Comparison of ENCODE assay signal across 8 cellular contexts in the genomic region with DNA sequence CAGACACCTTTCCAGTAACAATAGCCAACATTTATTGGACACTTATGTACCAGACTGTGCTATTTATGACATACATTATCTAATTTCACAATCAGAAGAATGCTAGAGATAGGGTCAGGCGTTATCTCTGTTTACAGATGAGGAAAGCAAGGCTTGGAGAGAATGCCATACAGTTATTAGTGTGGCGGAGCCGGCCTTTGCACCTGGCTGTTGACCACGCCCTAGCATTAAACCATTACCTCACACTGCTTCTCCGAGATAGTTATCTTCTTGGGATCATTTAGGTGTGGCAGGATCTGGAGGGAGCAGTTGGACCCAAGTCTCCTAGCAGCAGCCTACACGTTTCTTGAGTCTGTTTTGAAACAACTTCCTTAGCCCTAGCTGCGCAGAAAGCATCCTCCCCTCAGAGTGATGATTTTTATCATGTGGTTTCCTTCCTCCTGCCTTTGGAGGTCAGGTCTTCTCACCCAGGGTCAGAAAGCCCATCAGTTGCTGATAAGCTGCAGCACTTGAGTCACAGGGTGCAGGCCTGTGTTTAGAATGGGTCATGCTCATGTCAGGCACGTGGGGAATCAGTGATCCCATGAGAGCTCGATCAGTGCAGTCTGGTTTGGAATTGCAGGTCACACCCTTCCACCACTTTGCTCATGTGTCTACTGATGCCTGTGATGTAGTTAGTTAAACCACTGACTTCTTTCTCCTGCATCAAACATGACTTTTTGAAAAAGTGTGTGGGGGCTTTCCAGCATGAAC.
DNase-seq lines count a peak whose midpoint lies in the region; ATAC-seq and TF ChIP-seq lines count a peak whose summit lies in the region.

No MANE protein-coding gene starts in this region.

- DNase-seq in activated naive CD4-positive, alpha-beta T cell treated with Interleukin-2 at 50 U/mL for 16 hours = peak; percentile 56
- DNase-seq in activated naive CD4-positive, alpha-beta T cell treated with anti-CD3 and anti-CD28 coated beads, Interleukin-2, amount 50 U/mL, for 16 hours = no peak
- peak; percentile 28 for DNase-seq in KG1 (lab: John Stamatoyannopoulos, UW)
- DNase-seq in epithelial cell of esophagus (ENCODE audit: low read depth) = peak; percentile 57
- peak; percentile 66 for DNase-seq in retinal pigment epithelial cell (ENCODE audit: low read depth)
- DNase-seq in NCI-H524 (lab: John Stamatoyannopoulos, UW) = no peak
- no peak for DNase-seq in NCI-H1436 treated with DMSO at 0.1 percent for 48 hours (lab: John Stamatoyannopoulos, UW)

- TF ChIP-seq CTCF in epithelial cell of esophagus (IDR thresholded peaks at IDR 0.05; ENCODE audit: insufficient read depth, low read depth, low read length, missing control alignments) (no peak), retinal pigment epithelial cell (conservative IDR thresholded peaks at IDR 0.05; ENCODE audit: low read depth, low read length) (no peak)

- H3K4me3 ChIP-seq in epithelial cell of esophagus (ENCODE audit: low read length) (no peak overlapping the region), retinal pigment epithelial cell (ENCODE audit: low read length) (no peak overlapping the region)

- peak; percentile 55 to 67 for ATAC-seq in activated CD4-positive, CD25-positive, alpha-beta regulatory T cell treated with anti-CD3 and anti-CD28 coated beads, Interleukin-2, amount 50 U/mL, for 24 hours

Comparison
In these comparisons a context has a peak if more than half of its experiments do, and no peak if none do; other contexts are left out.
1. DNase-seq: peak in activated naive CD4-positive, alpha-beta T cell treated with Interleukin-2 at 50 U/mL for 16 hours (single experiment), KG1 (single experiment), epithelial cell of esophagus (single experiment) and retinal pigment epithelial cell (single experiment); none in activated naive CD4-positive, alpha-beta T cell treated with anti-CD3 and anti-CD28 coated beads, Interleukin-2, amount 50 U/mL, for 16 hours (single experiment), NCI-H524 (0 of 2) and NCI-H1436 treated with DMSO at 0.1 percent for 48 hours (single experiment).